In genomic region chr14:32345311-32345771, GRCh38 we compare ENCODE assay signal across 16 cellular contexts. TPM values are rescaled to one million over a fixed set of nuclear protein-coding genes. Genes with fewer than 3 reads are reported as not detected.
A peak's percentile ranks its signal among the peaks of the same experiment; 100 is the strongest.
DNase-seq lines count a peak whose midpoint lies in the region; ATAC-seq, FAIRE-seq and TF ChIP-seq lines count a peak whose summit lies in the region.
"Had no signal": no experiment of that assay in that cellular context is flagged by ENCODE, and none has a peak within 500 bp of the region (broad histone marks: within the 10 kb centered on the region; RNA-seq: fewer than 3 reads in every experiment).

No MANE protein-coding gene starts in this region.

- FAIRE-seq in A549 (lab: Jason Lieb, UNC) (no peak), HepG2 (lab: Jason Lieb, UNC) (no peak)

- H2AFZ ChIP-seq in HepG2 (ENCODE audit: low read length), result no peak overlapping the region

- BruUV-seq in HepG2 (replicated peaks; lab: Mats Ljungman, UMichigan), result no TSS peak

- H3K9me3 ChIP-seq in A549 (no peaks in the 10 kb centered on the region), colonic mucosa (no peaks in the 10 kb centered on the region), HepG2 (ENCODE audit: low read length) (no peaks in the 10 kb centered on the region)
- H3K9me3 ChIP-seq: ascending aorta, vagina had no signal

- H3K4me2 ChIP-seq in A549 (no peak overlapping the region), HepG2 (ENCODE audit: low read depth, low read length) (no peak overlapping the region)

- CTCF ChIA-PET in A549 (lab: Yijun Ruan, JAX), result interaction anchor here (1.1 to 1.7 kb wide), 4 partner anchors 15 to 215 kb away, joined by 4 to 5 read pairs (median 4); no protein-coding TSS in a partner anchor
- CTCF ChIA-PET in HepG2 (lab: Yijun Ruan, JAX; ENCODE audit: low intra/inter-chr PET ratio, low total read pairs), result no interaction called here

- WGBS in A549 (ENCODE audit: missing lambda C conversion rate), result 100% methylated on average over 1 of the region's 1 CpG
- 91% methylated on average over 1 of the region's 1 CpG for WGBS in HepG2 (ENCODE audit: low lambda C conversion rate)

- peak in 1 of 2 experiments; percentile 50; a peak in 3 of 6 replicates for ATAC-seq in A549
- peak; percentile 58 for ATAC-seq in HepG2
- no peak for ATAC-seq in HG03280 (IDR thresholded peaks at IDR 0.05; ENCODE audit: unreplicated experiment)
- ATAC-seq in GM21526 (IDR thresholded peaks at IDR 0.05; ENCODE audit: low FRiP score, unreplicated experiment), result no peak
- ATAC-seq: Right ventricle myocardium inferior had no signal

- H3K27ac Mint-ChIP-seq in activated T-cell treated with anti-CD3 and anti-CD28 coated beads, Interleukin-2, amount 50 U/mL, for 24 hours, result no peak overlapping the region

- TF ChIP-seq RAD21 in A549 (conservative IDR thresholded peaks at IDR 0.05 in 1 of 2, IDR thresholded peaks at IDR 0.05 in 1 of 2), result no peak
- TF ChIP-seq RAD21 in HepG2 (CRISPR knock-in tag; IDR thresholded peaks at IDR 0.05), result no peak

- TF ChIP-seq POLR2A in A549 (IDR thresholded peaks at IDR 0.05; ENCODE audit: low read length) (no peak), HepG2 (IDR thresholded peaks at IDR 0.05; ENCODE audit: insufficient read depth in 1 of 2, low read depth in 2 of 2, low read length in 2 of 2) (no peak)

- no peaks in the 10 kb centered on the region for H3K36me3 Mint-ChIP-seq in activated T-cell treated with anti-CD3 and anti-CD28 coated beads, Interleukin-2, amount 50 U/mL, for 24 hours (ENCODE audit: low read depth)

- H3K4me1 ChIP-seq in A549 (peaks cover 6% of the 10 kb centered on the region; the same call in 1 of the 3 replicates), colonic mucosa (no peaks in the 10 kb centered on the region), HepG2 (ENCODE audit: insufficient read depth, low read length) (peaks cover 6% of the 10 kb centered on the region; the same call in 1 of the 2 replicates)
- H3K4me1 ChIP-seq: ascending aorta, vagina had no signal

- no peaks in the 10 kb centered on the region for H3K27me3 ChIP-seq in colonic mucosa
- H3K27me3 ChIP-seq in HepG2 (ENCODE audit: control insufficient read depth in 1 of 2, insufficient read depth in 2 of 2, low read length in 2 of 2), result no peaks in the 10 kb centered on the region
- H3K27me3 ChIP-seq: ascending aorta, vagina had no signal

- no peaks in the 10 kb centered on the region for H3K9me3 Mint-ChIP-seq in activated T-cell treated with anti-CD3 and anti-CD28 coated beads, Interleukin-2, amount 50 U/mL, for 24 hours

- H3K9ac ChIP-seq in colonic mucosa (ENCODE audit: low read depth in 2 of 2, low read length in 2 of 2) (no peak overlapping the region), HepG2 (ENCODE audit: insufficient read depth, low read depth, low read length) (no peak overlapping the region)

- H3K27ac ChIP-seq in A549 (peak overlapping the region; percentile 45 to 72), colonic mucosa (no peak overlapping the region), HepG2 (ENCODE audit: extremely low read length, insufficient read depth, low read length) (no peak overlapping the region)
- H3K27ac ChIP-seq: ascending aorta, vagina had no signal

- H4K20me1 ChIP-seq in HepG2 (ENCODE audit: insufficient read depth, low read length), result no peaks in the 10 kb centered on the region

- H3K36me3 ChIP-seq in colonic mucosa (no peaks in the 10 kb centered on the region), HepG2 (replicated peaks in 1 of 2; ENCODE audit: control insufficient read depth in 1 of 2, insufficient read depth in 2 of 2, low read length in 2 of 2) (no peaks in the 10 kb centered on the region)
- H3K36me3 ChIP-seq: ascending aorta, vagina had no signal

- H3K4me3 ChIP-seq in A549, result no peak overlapping the region
- no peak overlapping the region for H3K4me3 ChIP-seq in colonic mucosa
- no peak overlapping the region for H3K4me3 ChIP-seq in HepG2 (replicated peaks in 1 of 3; ENCODE audit: insufficient read depth in 1 of 3, low read depth in 2 of 3, low read length in 3 of 3)
- H3K4me3 ChIP-seq: ascending aorta, vagina had no signal

- no peak for TF ChIP-seq EP300 in A549 (IDR thresholded peaks at IDR 0.05)
- no peak for TF ChIP-seq EP300 in HepG2 (IDR thresholded peaks at IDR 0.05; ENCODE audit: low read depth in 2 of 2, low read length in 2 of 2)
- TF ChIP-seq EP300 in HepG2 (CRISPR knock-in tag; IDR thresholded peaks at IDR 0.05; ENCODE audit: borderline replicate concordance), result no peak

- no peaks in the 10 kb centered on the region for H3K79me2 ChIP-seq in HepG2 (ENCODE audit: insufficient read depth, low read length)

- peak in 1 of 2 experiments; percentile 14 for DNase-seq in A549 (ENCODE audit: low read depth in 1 of 2, low spot score in 1 of 2)
- peak; percentile 9 for DNase-seq in LoVo (ENCODE audit: low spot score)
- DNase-seq in colonic mucosa, result peak; percentile 23
- DNase-seq in HepG2 (ENCODE audit: low spot score), result no peak
- no peak for DNase-seq in activated T-cell treated with anti-CD3 and anti-CD28 coated beads, Interleukin-2, amount 50 U/mL, for 24 hours
- DNase-seq in RKO (ENCODE audit: low spot score), result no peak
- DNase-seq: DMS79 treated with DMSO at 0.1 percent for 48 hours; MM.1S; NCI-H446 treated with DMSO at 0.1 percent for 48 hours; stimulated activated CD4-positive, alpha-beta T cell treated with anti-CD3 and anti-CD28 coated beads, Interleukin-15, amount 100 ng/mL, for 24 hours; stimulated activated CD8-positive, alpha-beta memory T cell treated with anti-CD3 and anti-CD28 coated beads, Interleukin-4, amount 100 ng/mL, for 48 hours had no signal

- TF ChIP-seq CTCF in A549 (IDR thresholded peaks at IDR 0.05) (no peak), colonic mucosa (IDR thresholded peaks at IDR 0.05) (no peak), HepG2 (CRISPR knock-in tag; IDR thresholded peaks at IDR 0.05) (no peak)

- no peaks in the 10 kb centered on the region for H3K27me3 Mint-ChIP-seq in activated T-cell treated with anti-CD3 and anti-CD28 coated beads, Interleukin-2, amount 50 U/mL, for 24 hours

- H3K4me3 Mint-ChIP-seq in activated T-cell treated with anti-CD3 and anti-CD28 coated beads, Interleukin-2, amount 50 U/mL, for 24 hours, result no peak overlapping the region

- H3K4me1 Mint-ChIP-seq in activated T-cell treated with anti-CD3 and anti-CD28 coated beads, Interleukin-2, amount 50 U/mL, for 24 hours (ENCODE audit: low read depth), result no peaks in the 10 kb centered on the region

- intact Hi-C loops in colonic mucosa (cut with DNase I) (no loop called here), HepG2 (cut with micrococcal nuclease; ENCODE audit: unreplicated experiment) (no loop called here)

- in situ Hi-C loops in HepG2 (cut with HindIII; ENCODE audit: extremely low pct_ligation_motif_present, low pct_unique_long_range_greater_than_20kb), result no loop called here

- POLR2A ChIA-PET in A549 (lab: Yijun Ruan, JAX) (no interaction called here), HepG2 (lab: Yijun Ruan, JAX) (no interaction called here)

TF ChIP-seq in A549, 52 proteins besides CTCF, POLR2A, EP300 and RAD21 (continues in another document):
- TF ChIP-seq NFE2L2 (conservative IDR thresholded peaks at IDR 0.05; ENCODE audit: low read length), result no peak
- no peak for TF ChIP-seq CBX8 (IDR thresholded peaks at IDR 0.05)
- no peak for TF ChIP-seq FOSL2 (IDR thresholded peaks at IDR 0.05)
- no peak for TF ChIP-seq FOSL2 (CRISPR knock-in tag; IDR thresholded peaks at IDR 0.05)

TF ChIP-seq in HepG2, 621 proteins besides CTCF, POLR2A, EP300 and RAD21:
- no peak for TF ChIP-seq ISL2 (CRISPR knock-in tag; IDR thresholded peaks at IDR 0.05)
- peak; percentile 97 for TF ChIP-seq TP53 (CRISPR knock-in tag; conservative IDR thresholded peaks at IDR 0.05)
- 0 out of 2 replicates have a peak, but pooled peaks have one; percentile 4 for TF ChIP-seq TBX3 (IDR thresholded peaks at IDR 0.05; ENCODE audit: borderline replicate concordance)
- TF ChIP-seq GABPA (IDR thresholded peaks at IDR 0.05; ENCODE audit: low read depth, low read length), result no peak
- no peak for TF ChIP-seq GABPA (CRISPR knock-in tag; IDR thresholded peaks at IDR 0.05; ENCODE audit: low read depth)

RNA-seq across cellular contexts. Expression of gene AKAP6, which starts 16.2 kb away (rescaled TPM):
- 1.6 and 1.9 TPM in 2 replicates for polyA plus RNA-seq in A549 (2011; rRNA removed)
- polyA plus RNA-seq in A549 (2012; cell fraction: cytosol; rRNA removed), result 0.22 and 0.29 TPM in 2 replicates
- 0.21 and 1.00 TPM in 2 replicates for polyA plus RNA-seq in A549 (2012; cell fraction: nucleus; rRNA removed)
- 0.22 to 0.37 TPM (median 0.27 TPM) in 3 replicates for polyA plus RNA-seq in A549 (2017; fragmentation: RNase III; extraction: RNeasy Plus Mini Kit Qiagen cat#74134 plus additional on column Dnase treatment)
- polyA minus RNA-seq in A549 (2011; rRNA and poly(A)+ RNA removed), result 6.7 and 11.2 TPM in 2 replicates
- total RNA-seq in colonic mucosa, result 10 to 100 TPM in 1 of 2 donors, 1 to 10 TPM in 1; 1.3 to 10.3 TPM
- 0.84 and 1.4 TPM in 2 replicates for total RNA-seq in HepG2 (2016; rRNA removed; fragmentation: Illumina TruSeq; extraction: Trizol)
- total RNA-seq in HepG2 (2016; cell fraction: cytosol; rRNA removed; fragmentation: Illumina TruSeq; extraction: Trizol; ENCODE audit: low read depth), result 0.79 and 1.4 TPM in 2 replicates
- total RNA-seq in HepG2 (2016; cell fraction: insoluble cytoplasmic fraction; rRNA removed; fragmentation: Illumina TruSeq; extraction: Trizol), result 0.91 and 1.5 TPM in 2 replicates
- 0.62 and 0.86 TPM in 2 replicates for total RNA-seq in HepG2 (2016; cell fraction: membrane; rRNA removed; fragmentation: Illumina TruSeq; extraction: Trizol)
- total RNA-seq in HepG2 (2016; cell fraction: nucleus; rRNA removed; fragmentation: Illumina TruSeq; extraction: Trizol), result 1.4 and 5.7 TPM in 2 replicates
- 0.51 and 1.4 TPM in 2 replicates for polyA plus RNA-seq in HepG2 (2011; rRNA removed)
- polyA plus RNA-seq in HepG2 (2011; cell fraction: cytosol; rRNA removed), result 0.23 and 0.54 TPM in 2 replicates
- polyA plus RNA-seq in HepG2 (2011; cell fraction: nucleus; rRNA removed), result 1.2 and 1.6 TPM in 2 replicates
- 0.39 and 0.59 TPM in 2 replicates for polyA plus RNA-seq in HepG2 (2012)
- polyA plus RNA-seq in HepG2 (2016; cell fraction: cytosol; fragmentation: Illumina TruSeq; extraction: Trizol; ENCODE audit: low read depth), result 0.08 and 0.09 TPM in 2 replicates
- 0.33 and 0.58 TPM in 2 replicates for polyA plus RNA-seq in HepG2 (2016; cell fraction: insoluble cytoplasmic fraction; fragmentation: Illumina TruSeq; extraction: Trizol; ENCODE audit: low read depth)
- polyA plus RNA-seq in HepG2 (2016; cell fraction: membrane; fragmentation: Illumina TruSeq; extraction: Trizol; ENCODE audit: low read depth), result 0.02 and 0.40 TPM in 2 replicates
- polyA plus RNA-seq in HepG2 (2016; cell fraction: nucleus; fragmentation: Illumina TruSeq; extraction: Trizol; ENCODE audit: insufficient read depth, low read depth), result 0.48 and 0.79 TPM in 2 replicates
- 4.0 and 4.2 TPM in 2 replicates for polyA minus RNA-seq in HepG2 (2011; rRNA and poly(A)+ RNA removed; ENCODE audit: low replicate concordance)
- polyA minus RNA-seq in HepG2 (2011; cell fraction: cytosol; rRNA and poly(A)+ RNA removed), result 2.2 and 2.4 TPM in 2 replicates
- 9.5 and 13.1 TPM in 2 replicates for polyA minus RNA-seq in HepG2 (2011; cell fraction: nucleus; rRNA and poly(A)+ RNA removed)

Comparison
In these comparisons a context has a peak if more than half of its experiments do, and no peak if none do; other contexts are left out.
1. DNase-seq: peak in LoVo (single experiment) and colonic mucosa (single experiment); none in HepG2 (single experiment), activated T-cell treated with anti-CD3 and anti-CD28 coated beads, Interleukin-2, amount 50 U/mL, for 24 hours (single experiment) and RKO (single experiment).
2. H3K27ac ChIP-seq: peak in A549 (2 of 2); none in colonic mucosa (single experiment) and HepG2 (single experiment).
3. Of the 38 proteins assayed by ChIP-seq in both HepG2 and A549: peak only in HepG2: TP53; only in A549: none; in both: none; in neither: 37.